Comparison of ENCODE assay signal across 10 cellular contexts in genomic region chr4:70925899-70926635, GRCh38. TPM values are rescaled to one million over a fixed set of nuclear protein-coding genes. Genes with fewer than 3 reads are reported as not detected.
DNase-seq lines count a peak whose midpoint lies in the region; ATAC-seq and TF ChIP-seq lines count a peak whose summit lies in the region.
"Had no signal": no experiment of that assay in that cellular context is flagged by ENCODE, and none has a peak within 500 bp of the region (broad histone marks: within the 10 kb centered on the region; RNA-seq: fewer than 3 reads in every experiment).

No MANE protein-coding gene starts in this region.

- peak overlapping the region; percentile 17 for H3K4me3 ChIP-seq in CD4-positive, CD25-positive, alpha-beta regulatory T cell (ENCODE audit: low read depth, low read length)
- no peak overlapping the region for H3K4me3 ChIP-seq in stomach

- peaks cover 18% of the 10 kb centered on the region for H3K4me1 ChIP-seq in CD4-positive, CD25-positive, alpha-beta regulatory T cell (ENCODE audit: control insufficient read depth, insufficient read depth, low read length, poor library complexity, severe bottlenecking)
- H3K4me1 ChIP-seq in stomach, result peaks cover 0 to 35% (median 14%) of the 10 kb centered on the region in 4 donors

- H3K27ac ChIP-seq in CD4-positive, CD25-positive, alpha-beta regulatory T cell (ENCODE audit: insufficient read depth, low read length, poor library complexity, severe bottlenecking), result no peak overlapping the region
- H3K27ac ChIP-seq in stomach, result no peak overlapping the region

- ATAC-seq in CD4-positive, CD25-positive, alpha-beta regulatory T cell (ENCODE audit: low read depth in 2 of 2), result peak in 1 of 2 donors; percentile 34
- ATAC-seq in GM19043 (IDR thresholded peaks at IDR 0.05; ENCODE audit: low read depth, unreplicated experiment) (peak; percentile 72), HG02943 (IDR thresholded peaks at IDR 0.05; ENCODE audit: low read depth, unreplicated experiment) (peak; percentile 92), T-helper 17 cell (no peak)

- H3K36me3 ChIP-seq in CD4-positive, CD25-positive, alpha-beta regulatory T cell (ENCODE audit: control insufficient read depth, insufficient read depth, low read length), result no peaks in the 10 kb centered on the region
- no peaks in the 10 kb centered on the region for H3K36me3 ChIP-seq in stomach

- no peaks in the 10 kb centered on the region for H3K27me3 ChIP-seq in CD4-positive, CD25-positive, alpha-beta regulatory T cell (ENCODE audit: control insufficient read depth, insufficient read depth, low read length)
- no peaks in the 10 kb centered on the region for H3K27me3 ChIP-seq in stomach

- intact Hi-C loops in stomach (cut with DNase I; ENCODE audit: low total_unique reads), result no loop called here

- no peak for TF ChIP-seq POLR2A in stomach (IDR thresholded peaks at IDR 0.05)

- no peaks in the 10 kb centered on the region for H3K36me3 Mint-ChIP-seq in CD4-positive, CD25-positive, alpha-beta regulatory T cell
- H3K36me3 Mint-ChIP-seq in T-helper 17 cell (ENCODE audit: low read depth) (no peaks in the 10 kb centered on the region), mesothelial cell of epicardium (peaks cover 13% of the 10 kb centered on the region)

- H3K4me1 Mint-ChIP-seq in CD4-positive, CD25-positive, alpha-beta regulatory T cell, result peaks cover 15 to 36% (median 26%) of the 10 kb centered on the region in 4 donors
- H3K4me1 Mint-ChIP-seq in T-helper 17 cell, result peaks cover 18% of the 10 kb centered on the region
- peaks cover 11% of the 10 kb centered on the region for H3K4me1 Mint-ChIP-seq in mesothelial cell of epicardium

- H3K9me3 ChIP-seq in CD4-positive, CD25-positive, alpha-beta regulatory T cell (ENCODE audit: control insufficient read depth in 2 of 2, low read length in 2 of 2), result no peaks in the 10 kb centered on the region
- H3K9me3 ChIP-seq in T-helper 17 cell (ENCODE audit: control insufficient read depth, low read length, poor library complexity, severe bottlenecking) (no peaks in the 10 kb centered on the region), stomach (no peaks in the 10 kb centered on the region)

- no peaks in the 10 kb centered on the region for H3K27me3 Mint-ChIP-seq in CD4-positive, CD25-positive, alpha-beta regulatory T cell
- H3K27me3 Mint-ChIP-seq in T-helper 17 cell, result no peaks in the 10 kb centered on the region
- H3K27me3 Mint-ChIP-seq in mesothelial cell of epicardium (ENCODE audit: low read depth), result no peaks in the 10 kb centered on the region

- peak in 1 of 3 donors; percentile 32 for DNase-seq in CD4-positive, CD25-positive, alpha-beta regulatory T cell
- DNase-seq in T-helper 17 cell, result no peak
- no peak for DNase-seq in SW480 (ENCODE audit: low spot score)
- DNase-seq in stomach, result no peak
- no peak for DNase-seq in mesothelial cell of epicardium (ENCODE audit: low spot score in 2 of 2, unreplicated experiment in 2 of 2)
- DNase-seq in iPS-NIHi11 (ENCODE audit: low spot score), result no peak
- DNase-seq: Calu3, T1000 had no signal

- no peak for TF ChIP-seq CTCF in stomach (IDR thresholded peaks at IDR 0.05)
- TF ChIP-seq CTCF in mesothelial cell of epicardium (IDR thresholded peaks at IDR 0.05; ENCODE audit: unreplicated experiment), result no peak

- peaks cover 0 to 2% (median 0%) of the 10 kb centered on the region in 7 donors for H3K9me3 Mint-ChIP-seq in CD4-positive, CD25-positive, alpha-beta regulatory T cell
- peaks cover 11% of the 10 kb centered on the region for H3K9me3 Mint-ChIP-seq in mesothelial cell of epicardium

- H3K4me3 Mint-ChIP-seq in CD4-positive, CD25-positive, alpha-beta regulatory T cell, result no peak overlapping the region
- H3K4me3 Mint-ChIP-seq in T-helper 17 cell, result peak overlapping the region; percentile 36
- H3K4me3 Mint-ChIP-seq in mesothelial cell of epicardium, result no peak overlapping the region

- H3K27ac Mint-ChIP-seq in CD4-positive, CD25-positive, alpha-beta regulatory T cell, result peak overlapping the region in 2 of 3 donors; percentile 85 to 89
- H3K27ac Mint-ChIP-seq in T-helper 17 cell (peak overlapping the region; percentile 84), mesothelial cell of epicardium (no peak overlapping the region)

- TF ChIP-seq EP300 in stomach (IDR thresholded peaks at IDR 0.05), result no peak

- 65 to 79% (median 69%) methylated on average over 6 of the region's 6 CpGs for WGBS in stomach, 5 donors

RNA-seq across cellular contexts. Expression of gene MOB1B, which starts 23.9 kb away (rescaled TPM):
- total RNA-seq in CD4-positive, CD25-positive, alpha-beta regulatory T cell, result 17.7 TPM
- polyA plus RNA-seq in CD4-positive, CD25-positive, alpha-beta regulatory T cell, result 1 to 10 TPM in 3 of 4 donors, under 1 TPM in 1; 0.96 to 2.0 (median 1.2) TPM
- total RNA-seq in T-helper 17 cell, result 10 to 100 TPM in 1 of 2 donors, 1 to 10 TPM in 1; 9.5 to 31.4 TPM
- total RNA-seq in stomach, result 10 to 100 TPM in 3 of 5 donors, 1 to 10 TPM in 1, under 1 TPM in 1; 0.87 to 48.8 (median 16.7) TPM
- polyA plus RNA-seq in stomach, result 1 to 10 TPM; 3.7 to 4.7 (median 4.3) TPM
- 35.3 to 36.9 TPM (median 36.2 TPM) in 3 replicates for total RNA-seq in mesothelial cell of epicardium
